8 cellular contexts compared by ENCODE assay signal in the genomic region with DNA sequence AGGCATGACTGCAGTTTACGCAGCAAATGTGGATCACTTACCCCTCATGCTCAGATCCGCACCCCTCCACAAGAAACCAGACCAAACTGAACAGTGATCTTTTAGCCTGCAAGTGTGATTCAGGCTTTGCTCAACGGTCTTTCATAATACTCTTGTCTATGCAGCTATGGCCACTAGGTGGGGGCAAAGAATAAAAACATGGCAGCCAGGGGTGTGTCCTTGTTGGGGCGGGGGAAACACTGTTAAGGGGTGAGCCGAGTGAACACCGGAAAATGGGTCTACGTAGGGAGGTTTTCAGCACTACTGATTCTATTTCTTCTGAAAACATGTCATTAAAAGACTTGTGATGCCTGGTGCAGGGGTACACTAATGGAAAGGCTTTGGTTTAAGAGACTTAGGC.
DNase-seq lines count a peak whose midpoint lies in the region; ATAC-seq lines count a peak whose summit lies in the region.

No MANE protein-coding gene starts in this region.

- peak; percentile 94 for ATAC-seq in GM18508 (IDR thresholded peaks at IDR 0.05; ENCODE audit: insufficient read depth, unreplicated experiment)
- ATAC-seq in HG02885 (IDR thresholded peaks at IDR 0.05; ENCODE audit: poor library complexity, unreplicated experiment) = peak; percentile 97

- in situ Hi-C loops in T47D (cut with HindIII; ENCODE audit: low pct_unique_long_range_greater_than_20kb, low sequenced_read_pairs) = no loop called here

- peak; percentile 63 for DNase-seq in AG08396 (ENCODE audit: low spot score)
- peak; percentile 77 for DNase-seq in NCI-H1436 (lab: John Stamatoyannopoulos, UW)
- DNase-seq in T-helper 1 cell = peak; percentile 2 to 40 (median 6)
- DNase-seq in T47D (ENCODE audit: low read depth in 1 of 2, low spot score in 1 of 2) = peak; percentile 47 to 76
- peak; percentile 69 for DNase-seq in kidney tubule cell (ENCODE audit: low spot score)
- peak; percentile 5 for DNase-seq in stimulated activated CD8-positive, alpha-beta memory T cell treated with anti-CD3 and anti-CD28 coated beads, Interleukin-12 subunit alpha, Interleukin-12 subunit beta, amount 100 ng/mL, for 24 hours (ENCODE audit: extremely low read depth)

Comparison
In these comparisons a context has a peak if more than half of its experiments do, and no peak if none do; other contexts are left out.
1. Peak in every context shown above with its lines: DNase-seq and ATAC-seq.
2. DNase-seq: peak in every context shown above with its lines; median percentile 77 in NCI-H1436; 69 in kidney tubule cell; 63 in AG08396; 62 in T47D; 6 in T-helper 1 cell; 5 in stimulated activated CD8-positive, alpha-beta memory T cell treated with anti-CD3 and anti-CD28 coated beads, Interleukin-12 subunit alpha, Interleukin-12 subunit beta, amount 100 ng/mL, for 24 hours.